Comparison of ENCODE assay signal across 8 cellular contexts in genomic region chr12:51270067-51270846, GRCh38. TPM values are rescaled to one million over a fixed set of nuclear protein-coding genes. Genes with fewer than 3 reads are reported as not detected.
DNase-seq lines count a peak whose midpoint lies in the region; ATAC-seq, FAIRE-seq and TF ChIP-seq lines count a peak whose summit lies in the region.

Gene SMAGP, minus strand, starts transcription at chr12:51270415. Its CDS starts 1,137 bp downstream, at chr12:51269278.

- H3K9me3 ChIP-seq in cardiac muscle cell (ENCODE audit: low read depth) (no peaks in the 10 kb centered on the region), prostate gland (no peaks in the 10 kb centered on the region)

- intact Hi-C loops in prostate gland (cut with DNase I) = no loop called here

- WGBS in prostate gland = 1% methylated on average over 53 of the region's 79 CpGs

- peaks cover 2% of the 10 kb centered on the region for H3K36me3 Mint-ChIP-seq in activated naive CD8-positive, alpha-beta T cell

- peak; percentile 66 for ATAC-seq in HG03442 (IDR thresholded peaks at IDR 0.05; ENCODE audit: unreplicated experiment)

- H3K4me3 ChIP-seq in cardiac muscle cell (peak within 1 kb of the TSS; percentile 66), prostate gland (peak within 1 kb of the TSS; percentile 58 to 69)

- H3K9me3 Mint-ChIP-seq in activated naive CD8-positive, alpha-beta T cell (ENCODE audit: low read depth) = no peaks in the 10 kb centered on the region

- peak within 1 kb of the TSS; percentile 92 for H3K4me3 Mint-ChIP-seq in activated naive CD8-positive, alpha-beta T cell

- H3K27me3 ChIP-seq in cardiac muscle cell = peaks cover 17% of the 10 kb centered on the region
- H3K27me3 ChIP-seq in prostate gland (replicated peaks; ENCODE audit: insufficient read depth) = no peaks in the 10 kb centered on the region

- H3K27ac ChIP-seq in cardiac muscle cell = no peak within 1 kb of the TSS
- peak within 1 kb of the TSS; percentile 64 to 71 for H3K27ac ChIP-seq in prostate gland

- peak within 1 kb of the TSS; percentile 83 for H3K27ac Mint-ChIP-seq in activated naive CD8-positive, alpha-beta T cell

- H3K36me3 ChIP-seq in cardiac muscle cell (no peaks in the 10 kb centered on the region), prostate gland (no peaks in the 10 kb centered on the region)

- H3K4me1 ChIP-seq in cardiac muscle cell (ENCODE audit: low read depth) = no peaks in the 10 kb centered on the region
- no peaks in the 10 kb centered on the region for H3K4me1 ChIP-seq in prostate gland (replicated peaks)

- H3K27me3 Mint-ChIP-seq in activated naive CD8-positive, alpha-beta T cell = no peaks in the 10 kb centered on the region

- TF ChIP-seq POLR2A in prostate gland (IDR thresholded peaks at IDR 0.05) = peak; percentile 41

- no peak for TF ChIP-seq CTCF in cardiac muscle cell (IDR thresholded peaks at IDR 0.05; ENCODE audit: low read depth, low read length)
- TF ChIP-seq CTCF in prostate gland (IDR thresholded peaks at IDR 0.05) = peak in 1 of 4 experiments; percentile 9

- DNase-seq in AG20443 (ENCODE audit: low spot score) = peak; percentile 63
- peak; percentile 80 for DNase-seq in GM19239 (ENCODE audit: insufficient read length, low spot score)
- DNase-seq in RPMI7951 (ENCODE audit: low read depth) = peak; percentile 59
- peak; percentile 47 to 80 for DNase-seq in cardiac muscle cell (ENCODE audit: low read depth in 1 of 2, low spot score in 1 of 2)
- DNase-seq in prostate gland (ENCODE audit: low spot score) = peak; percentile 75
- no peak for DNase-seq in inferior parietal cortex (ENCODE audit: extremely low spot score)

- FAIRE-seq in GM19239 (lab: Jason Lieb, UNC) = peak; percentile 70

- peaks cover 24% of the 10 kb centered on the region for H3K4me1 Mint-ChIP-seq in activated naive CD8-positive, alpha-beta T cell (ENCODE audit: low read depth)

RNA-seq across cellular contexts. Expression of gene SMAGP, which starts in this region (rescaled TPM):
- total RNA-seq in RPMI7951 (2014; rRNA removed; shearing (Covaris generic)) = 20.4 and 23.9 TPM in 2 replicates
- total RNA-seq in cardiac muscle cell (3.0 and 5.5 TPM in 2 replicates), prostate gland (10 to 100 TPM; 10.7 to 15.4 TPM)
- polyA plus RNA-seq in cardiac muscle cell = 4.7 and 6.7 TPM in 2 replicates
